In genomic region chr19:41355802-41356201, GRCh38 we compare ENCODE assay signal across 15 cellular contexts.
DNase-seq lines count a peak whose midpoint lies in the region; ATAC-seq, FAIRE-seq and TF ChIP-seq lines count a peak whose summit lies in the region.
"Had no signal": no experiment of that assay in that cellular context is flagged by ENCODE, and none has a peak within 500 bp of the region (broad histone marks: within the 10 kb centered on the region; RNA-seq: fewer than 3 reads in every experiment).

No MANE protein-coding gene starts in this region.

- no peak for TF ChIP-seq POLR2A in H54 (IDR thresholded peaks at IDR 0.05; ENCODE audit: low read depth, low read length)

- no peaks in the 10 kb centered on the region for H3K27me3 ChIP-seq in neutrophil
- H3K27me3 ChIP-seq: tibial artery had no signal

- peaks cover 19% of the 10 kb centered on the region for H3K36me3 ChIP-seq in neutrophil
- H3K36me3 ChIP-seq: esophagus muscularis mucosa, tibial artery had no signal

- H3K4me1 ChIP-seq in neutrophil (ENCODE audit: control insufficient read depth in 1 of 2, insufficient read depth in 1 of 2, low read depth in 1 of 2, low read length in 1 of 2): peaks cover 51 to 57% of the 10 kb centered on the region in 2 experiments

- no peak for TF ChIP-seq CTCF in neutrophil (IDR thresholded peaks at IDR 0.05)

- FAIRE-seq in H54 (lab: Jason Lieb, UNC): no peak

- no peaks in the 10 kb centered on the region for H3K27me3 Mint-ChIP-seq in T-helper 1 cell treated with Interleukin-12 subunit alpha and Interleukin-12 subunit beta and Interleukin-4 antibody, amounts not matched to agents 30 μg/mL and 1 μg/mL, for 36 hours (ENCODE audit: low read depth)
- no peaks in the 10 kb centered on the region for H3K27me3 Mint-ChIP-seq in activated naive CD8-positive, alpha-beta T cell

- H3K4me1 Mint-ChIP-seq in T-helper 1 cell treated with Interleukin-12 subunit alpha and Interleukin-12 subunit beta and Interleukin-4 antibody, amounts not matched to agents 30 μg/mL and 1 μg/mL, for 36 hours (ENCODE audit: low read depth): peaks cover 41% of the 10 kb centered on the region
- H3K4me1 Mint-ChIP-seq in activated naive CD8-positive, alpha-beta T cell (ENCODE audit: low read depth): peaks cover 56% of the 10 kb centered on the region

- no peaks in the 10 kb centered on the region for H3K9me3 Mint-ChIP-seq in T-helper 1 cell treated with Interleukin-12 subunit alpha and Interleukin-12 subunit beta and Interleukin-4 antibody, amounts not matched to agents 30 μg/mL and 1 μg/mL, for 36 hours
- no peaks in the 10 kb centered on the region for H3K9me3 Mint-ChIP-seq in activated naive CD8-positive, alpha-beta T cell (ENCODE audit: low read depth)

- H3K4me3 Mint-ChIP-seq in T-helper 1 cell treated with Interleukin-12 subunit alpha and Interleukin-12 subunit beta and Interleukin-4 antibody, amounts not matched to agents 30 μg/mL and 1 μg/mL, for 36 hours: peak overlapping the region; percentile 36
- peak overlapping the region; percentile 81 for H3K4me3 Mint-ChIP-seq in activated naive CD8-positive, alpha-beta T cell

- ATAC-seq in GM21528 (IDR thresholded peaks at IDR 0.05; ENCODE audit: low FRiP score, unreplicated experiment): no peak
- ATAC-seq in HG03442 (IDR thresholded peaks at IDR 0.05; ENCODE audit: unreplicated experiment): no peak

- peak overlapping the region; percentile 98 for H3K27ac ChIP-seq in neutrophil

- H3K36me3 Mint-ChIP-seq in T-helper 1 cell treated with Interleukin-12 subunit alpha and Interleukin-12 subunit beta and Interleukin-4 antibody, amounts not matched to agents 30 μg/mL and 1 μg/mL, for 36 hours (ENCODE audit: low read depth): peaks cover 18% of the 10 kb centered on the region
- H3K36me3 Mint-ChIP-seq in activated naive CD8-positive, alpha-beta T cell: no peaks in the 10 kb centered on the region

- peak overlapping the region in 1 of 2 experiments; percentile 21 for H3K4me3 ChIP-seq in neutrophil (ENCODE audit: low read depth in 1 of 2, low read length in 1 of 2)
- H3K4me3 ChIP-seq: esophagus muscularis mucosa, tibial artery had no signal

- no peaks in the 10 kb centered on the region for H3K9me3 ChIP-seq in neutrophil
- H3K9me3 ChIP-seq: esophagus muscularis mucosa, tibial artery had no signal

- peak overlapping the region; percentile 82 for H3K27ac Mint-ChIP-seq in T-helper 1 cell treated with Interleukin-12 subunit alpha and Interleukin-12 subunit beta and Interleukin-4 antibody, amounts not matched to agents 30 μg/mL and 1 μg/mL, for 36 hours
- H3K27ac Mint-ChIP-seq in activated naive CD8-positive, alpha-beta T cell: peak overlapping the region; percentile 99

- no peak for DNase-seq in T-helper 1 cell
- peak; percentile 2 for DNase-seq in GDM1 (lab: John Stamatoyannopoulos, UW)
- no peak for DNase-seq in H54 (ENCODE audit: insufficient read length, low spot score)
- DNase-seq: anterior cingulate cortex, cortex of kidney, kidney glomerular epithelial cell, NCI-H1930, NCI-H524 treated with DMSO at 0.1 percent for 48 hours, tibial artery had no signal
